17 cellular contexts compared by ENCODE assay signal in the genomic region with DNA sequence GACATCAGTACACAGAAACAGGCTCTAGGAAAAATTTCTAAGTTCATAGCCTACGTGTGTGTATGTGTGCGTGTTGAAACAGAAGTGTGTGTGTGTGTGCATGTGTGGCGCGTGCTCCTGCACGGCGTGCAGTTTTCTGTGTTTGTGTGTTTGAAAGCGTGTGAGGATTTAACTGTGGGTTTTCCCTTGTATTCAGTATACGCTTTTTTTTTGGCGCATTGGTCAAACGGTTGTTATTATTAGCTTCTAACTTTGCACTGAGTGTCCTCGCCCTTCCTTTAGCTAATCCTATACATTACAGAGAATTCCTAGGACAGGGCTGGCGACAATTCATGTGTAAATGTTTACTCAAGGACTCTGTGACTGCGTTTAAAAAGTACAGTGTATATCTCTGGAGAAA. TPM values are rescaled to one million over a fixed set of nuclear protein-coding genes. Genes with fewer than 3 reads are reported as not detected.
DNase-seq lines count a peak whose midpoint lies in the region; ATAC-seq and TF ChIP-seq lines count a peak whose summit lies in the region.
"Had no signal": no experiment of that assay in that cellular context is flagged by ENCODE, and none has a peak within 500 bp of the region (broad histone marks: within the 10 kb centered on the region; RNA-seq: fewer than 3 reads in every experiment).

No MANE protein-coding gene starts in this region.

- H3K9ac ChIP-seq in smooth muscle cell (ENCODE audit: low read depth), result no peak overlapping the region
- H3K9ac ChIP-seq: BLaER1, GM23248 had no signal

- H3K4me3 ChIP-seq in smooth muscle cell, result no peak overlapping the region
- H3K4me3 ChIP-seq: BLaER1, GM23248, PC-9 had no signal

- TF ChIP-seq CTCF in VCaP (conservative IDR thresholded peaks at IDR 0.05), result no peak
- no peak for TF ChIP-seq CTCF in smooth muscle cell (IDR thresholded peaks at IDR 0.05; ENCODE audit: borderline replicate concordance, insufficient read depth, poor library complexity, severe bottlenecking)

- H2AFZ ChIP-seq in smooth muscle cell (ENCODE audit: low read depth), result no peak overlapping the region
- H2AFZ ChIP-seq: GM23248, PC-9 had no signal

- peak; percentile 38 for DNase-seq in NCI-H510A treated with DMSO at 0.1 percent for 48 hours (lab: John Stamatoyannopoulos, UW)
- DNase-seq in NCI-H510A (lab: John Stamatoyannopoulos, UW), result no peak
- DNase-seq in DMS53 treated with DMSO at 0.1 percent for 48 hours (lab: John Stamatoyannopoulos, UW; ENCODE audit: unreplicated experiment), result peak; percentile 46
- DNase-seq in lung microvascular endothelial cell (ENCODE audit: low read depth in 2 of 2), result peak; percentile 20 to 69
- DNase-seq in smooth muscle cell (lab: John Stamatoyannopoulos, UW; ENCODE audit: unreplicated experiment), result no peak
- DNase-seq: 8988T; GM23248; NCI-H2029; NCI-H524 treated with DMSO at 0.1 percent for 48 hours; NK-92 treated with Interleukin-12 subunit alpha and Interleukin-12 subunit beta, amount 100 ng/mL, for 24 hours; PC-9 had no signal

- H3K27ac ChIP-seq in VCaP (peak overlapping the region; percentile 69), smooth muscle cell (ENCODE audit: low read depth) (no peak overlapping the region)
- H3K27ac ChIP-seq: BLaER1, GM23248, PC-9 had no signal

- H3F3A ChIP-seq in smooth muscle cell (ENCODE audit: low read depth), result no peaks in the 10 kb centered on the region

- no peaks in the 10 kb centered on the region for H3K4me1 ChIP-seq in smooth muscle cell (ENCODE audit: low read depth)

- H3K9me3 ChIP-seq in smooth muscle cell (replicated peaks; ENCODE audit: low read depth), result no peaks in the 10 kb centered on the region

- H3K79me2 ChIP-seq in smooth muscle cell (ENCODE audit: low read depth), result no peaks in the 10 kb centered on the region

- ATAC-seq in HG03280 (IDR thresholded peaks at IDR 0.05; ENCODE audit: unreplicated experiment) (no peak), GM21390 (IDR thresholded peaks at IDR 0.05; ENCODE audit: unreplicated experiment) (no peak)
- ATAC-seq: SK-N-SH treated with all-trans-retinoic acid at 6 μM for 48 hours had no signal

- H3K27me3 ChIP-seq in smooth muscle cell (ENCODE audit: low read depth), result no peaks in the 10 kb centered on the region
- H3K27me3 ChIP-seq: BLaER1 had no signal

- WGBS in smooth muscle cell (ENCODE audit: low lambda C conversion rate), result 80% methylated on average over 13 of the region's 13 CpGs

- no peak overlapping the region for H3K4me2 ChIP-seq in smooth muscle cell
- H3K4me2 ChIP-seq: BLaER1, PC-9 had no signal

- H4K20me1 ChIP-seq in smooth muscle cell (ENCODE audit: low read depth), result no peaks in the 10 kb centered on the region

- H3K36me3 ChIP-seq in smooth muscle cell (ENCODE audit: low read depth), result no peaks in the 10 kb centered on the region

RNA-seq across cellular contexts. Expression of gene TMC6, which starts 23.0 kb away (rescaled TPM):
- total RNA-seq in lung microvascular endothelial cell, result 20.9 and 31.9 TPM in 2 replicates
- total RNA-seq in smooth muscle cell, result 24.1 and 42.2 TPM in 2 replicates
- 40.2 and 65.3 TPM in 2 replicates for polyA plus RNA-seq in smooth muscle cell
- total RNA-seq: GM23248 had no signal
- polyA plus RNA-seq: GM23248 had no signal

RNA-seq across cellular contexts. Expression of gene TMC8, which starts 25.0 kb away (rescaled TPM):
- total RNA-seq in lung microvascular endothelial cell, result 0.20 and 0.22 TPM in 2 replicates
- total RNA-seq in smooth muscle cell, result 0.04 and 0.27 TPM in 2 replicates
- polyA plus RNA-seq in smooth muscle cell, result 0.38 and 1.2 TPM in 2 replicates
- total RNA-seq: GM23248 had no signal
- polyA plus RNA-seq: GM23248 had no signal

RNA-seq across cellular contexts. Expression of gene C17orf99, which starts 40.6 kb away (rescaled TPM):
- total RNA-seq in lung microvascular endothelial cell (not detected in 2 replicates), smooth muscle cell (not detected in 2 replicates)
- polyA plus RNA-seq in smooth muscle cell, result 0.29 and 1.7 TPM in 2 replicates
- total RNA-seq: G401, GM23248, PC-9 had no signal
- polyA plus RNA-seq: GM23248 had no signal

Comparison
In these comparisons a context has a peak if more than half of its experiments do, and no peak if none do; other contexts are left out.
1. DNase-seq: peak in NCI-H510A treated with DMSO at 0.1 percent for 48 hours (single experiment), DMS53 treated with DMSO at 0.1 percent for 48 hours (single experiment) and lung microvascular endothelial cell (2 of 2); none in NCI-H510A (single experiment) and smooth muscle cell (single experiment).